25 cellular contexts compared by ENCODE assay signal in the genomic region with DNA sequence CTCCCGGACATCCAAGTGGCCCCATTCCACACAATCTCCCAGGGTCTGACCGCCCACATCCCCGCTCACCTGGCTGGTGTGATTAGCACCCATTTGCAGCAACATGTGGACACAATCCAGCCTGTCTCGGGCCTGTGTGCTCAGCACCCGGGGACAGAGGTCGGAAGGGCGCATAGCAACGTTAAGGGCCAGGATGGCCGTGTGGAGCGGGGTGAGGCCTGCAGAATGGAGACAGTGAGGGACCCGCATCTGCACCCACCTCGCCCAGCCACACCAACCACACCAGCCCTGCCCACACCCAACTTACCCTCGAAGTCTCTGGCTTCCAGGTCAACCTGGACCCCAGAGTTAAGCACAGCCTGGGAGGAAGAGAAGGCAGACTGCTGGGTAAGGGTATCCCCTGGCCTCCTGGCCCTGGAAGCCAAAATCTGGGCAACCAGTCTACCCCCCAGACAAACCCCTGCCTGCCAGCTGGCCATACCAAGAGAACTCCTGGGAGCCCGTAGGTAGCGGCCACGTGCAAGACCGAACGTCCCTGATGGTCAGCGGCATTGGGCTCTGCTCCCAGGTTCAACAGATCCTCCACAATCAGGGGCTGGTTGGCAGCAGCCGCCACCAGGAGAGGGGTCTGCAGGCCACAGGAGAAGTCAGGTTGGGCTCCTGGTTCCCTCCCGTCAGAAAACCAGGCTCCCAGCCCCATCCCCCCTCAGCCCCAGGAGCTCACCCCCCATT. TPM values are rescaled to one million over a fixed set of nuclear protein-coding genes. Genes with fewer than 3 reads are reported as not detected.
DNase-seq lines count a peak whose midpoint lies in the region; ATAC-seq lines count a peak whose summit lies in the region.
"Had no signal": no experiment of that assay in that cellular context is flagged by ENCODE, and none has a peak within 500 bp of the region (broad histone marks: within the 10 kb centered on the region; RNA-seq: fewer than 3 reads in every experiment).

No MANE protein-coding gene starts in this region.

- H3K27ac Mint-ChIP-seq in activated CD4-positive, alpha-beta memory T cell treated with anti-CD3 and anti-CD28 coated beads, Interleukin-2, amount 10 ng/mL, durations not matched to agents 7 days and 5 days = no peak overlapping the region
- H3K27ac Mint-ChIP-seq in memory B cell = peak overlapping the region; percentile 98
- H3K27ac Mint-ChIP-seq in stimulated activated naive CD8-positive, alpha-beta T cell treated with anti-CD3 and anti-CD28 coated beads, Interleukin-15, amount 100 ng/mL, for 72 hours = peak overlapping the region in 1 of 2 donors; percentile 6
- H3K27ac Mint-ChIP-seq: HFFc6, neural progenitor cell had no signal

- no peaks in the 10 kb centered on the region for H3K9me3 Mint-ChIP-seq in activated T-cell treated with anti-CD3 and anti-CD28 coated beads, Interleukin-2, amount 50 U/mL, for 4 hours
- no peaks in the 10 kb centered on the region for H3K9me3 Mint-ChIP-seq in activated CD4-positive, alpha-beta memory T cell treated with anti-CD3 and anti-CD28 coated beads, Interleukin-2, amount 10 ng/mL, durations not matched to agents 7 days and 5 days
- H3K9me3 Mint-ChIP-seq in memory B cell = no peaks in the 10 kb centered on the region
- no peaks in the 10 kb centered on the region for H3K9me3 Mint-ChIP-seq in stimulated activated naive CD8-positive, alpha-beta T cell treated with anti-CD3 and anti-CD28 coated beads, Interleukin-15, amount 100 ng/mL, for 72 hours
- H3K9me3 Mint-ChIP-seq: HFFc6, immature natural killer cell, neural progenitor cell had no signal

- no peak for DNase-seq in activated T-cell treated with anti-CD3 and anti-CD28 coated beads, Interleukin-2, amount 50 U/mL, for 4 hours
- no peak for DNase-seq in activated T-cell treated with anti-CD3 and anti-CD28 coated beads, Interleukin-2, amount 50 U/mL, for 48 hours
- no peak for DNase-seq in activated CD4-positive, alpha-beta memory T cell treated with anti-CD3 and anti-CD28 coated beads, Interleukin-2, amount 10 ng/mL, durations not matched to agents 7 days and 5 days
- DNase-seq in memory B cell (ENCODE audit: low spot score in 2 of 2) (peak in 1 of 2 donors; percentile 37), SKM-1 (lab: John Stamatoyannopoulos, UW; ENCODE audit: unreplicated experiment) (no peak), kidney glomerular epithelial cell (lab: John Stamatoyannopoulos, UW) (no peak)
- no peak for DNase-seq in stimulated activated naive CD8-positive, alpha-beta T cell treated with anti-CD3 and anti-CD28 coated beads, Interleukin-15, amount 100 ng/mL, for 72 hours
- DNase-seq in stimulated activated CD4-positive, alpha-beta T cell treated with anti-CD3 and anti-CD28 coated beads, Interleukin-2, amount 100 ng/mL, for 48 hours = no peak
- DNase-seq: activated CD4-positive, alpha-beta T cell treated with anti-CD3 and anti-CD28 coated beads for 48 hours; body of pancreas; effector CD8-positive, alpha-beta T cell; foreskin keratinocyte; HFFc6; immature natural killer cell; midbrain; NCI-H187; NCI-H2227 treated with DMSO at 0.1 percent for 48 hours; NCI-H82; stimulated activated CD4-positive, alpha-beta T cell treated with anti-CD3 and anti-CD28 coated beads, Interleukin-2, amount 100 ng/mL, for 24 hours; stimulated activated naive CD4-positive, alpha-beta T cell treated with Interleukin-2 at 50 U/mL for 16 hours had no signal

- H3K4me1 Mint-ChIP-seq in activated T-cell treated with anti-CD3 and anti-CD28 coated beads, Interleukin-2, amount 50 U/mL, for 4 hours (ENCODE audit: low read depth) = peaks cover 35% of the 10 kb centered on the region
- H3K4me1 Mint-ChIP-seq in activated CD4-positive, alpha-beta memory T cell treated with anti-CD3 and anti-CD28 coated beads, Interleukin-2, amount 10 ng/mL, durations not matched to agents 7 days and 5 days = peaks cover 30% of the 10 kb centered on the region
- H3K4me1 Mint-ChIP-seq in memory B cell = peaks cover 13% of the 10 kb centered on the region
- peaks cover 61% of the 10 kb centered on the region for H3K4me1 Mint-ChIP-seq in stimulated activated naive CD8-positive, alpha-beta T cell treated with anti-CD3 and anti-CD28 coated beads, Interleukin-15, amount 100 ng/mL, for 72 hours

- CTCF ChIA-PET in activated CD4-positive, alpha-beta memory T cell treated with anti-CD3 and anti-CD28 coated beads, Interleukin-2, amount 10 ng/mL, durations not matched to agents 7 days and 5 days (lab: Charles Lee) = no interaction called here

- POLR2A ChIA-PET in activated CD4-positive, alpha-beta memory T cell treated with anti-CD3 and anti-CD28 coated beads, Interleukin-2, amount 10 ng/mL, durations not matched to agents 7 days and 5 days (lab: Charles Lee) = interaction anchor here (1.1 kb wide), 1 partner anchor 34 kb away, joined by 3 read pairs; no protein-coding TSS in a partner anchor

- H3K36me3 Mint-ChIP-seq in activated T-cell treated with anti-CD3 and anti-CD28 coated beads, Interleukin-2, amount 50 U/mL, for 4 hours (ENCODE audit: insufficient read depth) = peaks cover 24% of the 10 kb centered on the region
- peaks cover 57% of the 10 kb centered on the region for H3K36me3 Mint-ChIP-seq in activated CD4-positive, alpha-beta memory T cell treated with anti-CD3 and anti-CD28 coated beads, Interleukin-2, amount 10 ng/mL, durations not matched to agents 7 days and 5 days (ENCODE audit: low read depth)
- H3K36me3 Mint-ChIP-seq in memory B cell = peaks cover 32% of the 10 kb centered on the region

- H3K4me3 Mint-ChIP-seq in activated T-cell treated with anti-CD3 and anti-CD28 coated beads, Interleukin-2, amount 50 U/mL, for 4 hours = peak overlapping the region; percentile 94
- peak overlapping the region; percentile 8 for H3K4me3 Mint-ChIP-seq in activated CD4-positive, alpha-beta memory T cell treated with anti-CD3 and anti-CD28 coated beads, Interleukin-2, amount 10 ng/mL, durations not matched to agents 7 days and 5 days
- H3K4me3 Mint-ChIP-seq in memory B cell = no peak overlapping the region
- H3K4me3 Mint-ChIP-seq in stimulated activated naive CD8-positive, alpha-beta T cell treated with anti-CD3 and anti-CD28 coated beads, Interleukin-15, amount 100 ng/mL, for 72 hours = peak overlapping the region; percentile 33 to 66
- H3K4me3 Mint-ChIP-seq: HFFc6 had no signal

- no peaks in the 10 kb centered on the region for H3K27me3 Mint-ChIP-seq in activated T-cell treated with anti-CD3 and anti-CD28 coated beads, Interleukin-2, amount 50 U/mL, for 4 hours (ENCODE audit: low read depth)
- no peaks in the 10 kb centered on the region for H3K27me3 Mint-ChIP-seq in activated CD4-positive, alpha-beta memory T cell treated with anti-CD3 and anti-CD28 coated beads, Interleukin-2, amount 10 ng/mL, durations not matched to agents 7 days and 5 days
- H3K27me3 Mint-ChIP-seq in memory B cell = no peaks in the 10 kb centered on the region
- no peaks in the 10 kb centered on the region for H3K27me3 Mint-ChIP-seq in stimulated activated naive CD8-positive, alpha-beta T cell treated with anti-CD3 and anti-CD28 coated beads, Interleukin-15, amount 100 ng/mL, for 72 hours

- no peak for ATAC-seq in activated T-cell treated with anti-CD3 and anti-CD28 coated beads, Interleukin-2, amount 50 U/mL, for 4 hours
- no peak for ATAC-seq in memory B cell (ENCODE audit: low read depth)
- no peak for ATAC-seq in stimulated activated naive CD8-positive, alpha-beta T cell treated with anti-CD3 and anti-CD28 coated beads, Interleukin-15, amount 100 ng/mL, for 72 hours
- ATAC-seq: body of pancreas, foreskin keratinocyte, left lung, Right ventricle myocardium inferior had no signal

RNA-seq across cellular contexts. Expression of gene NFKBID, which starts 4.3 kb away (rescaled TPM):
- 100 to 1,000 TPM; 138 to 149 (median 142) TPM for total RNA-seq in activated T-cell treated with anti-CD3 and anti-CD28 coated beads, Interleukin-2, amount 50 U/mL, for 4 hours
- total RNA-seq in activated CD4-positive, alpha-beta memory T cell treated with anti-CD3 and anti-CD28 coated beads, Interleukin-2, amount 10 ng/mL, durations not matched to agents 7 days and 5 days = 10 to 100 TPM; 36.3 to 40.3 TPM

RNA-seq across cellular contexts. Expression of gene HCST, which starts 6.3 kb away (rescaled TPM):
- total RNA-seq in activated T-cell treated with anti-CD3 and anti-CD28 coated beads, Interleukin-2, amount 50 U/mL, for 4 hours = 10 to 100 TPM; 22.6 to 37.1 (median 24.0) TPM
- total RNA-seq in activated CD4-positive, alpha-beta memory T cell treated with anti-CD3 and anti-CD28 coated beads, Interleukin-2, amount 10 ng/mL, durations not matched to agents 7 days and 5 days = 100 to 1,000 TPM; 204 to 218 TPM
- total RNA-seq: LHCN-M2, pulmonary artery endothelial cell had no signal

RNA-seq across cellular contexts. Expression of gene TYROBP, which starts 12.0 kb away (rescaled TPM):
- under 1 TPM in 2 of 3 donors, not detected in 1; 0.52 to 0.69 TPM for total RNA-seq in activated T-cell treated with anti-CD3 and anti-CD28 coated beads, Interleukin-2, amount 50 U/mL, for 4 hours
- 1 to 10 TPM in 1 of 2 experiments, under 1 TPM in 1; 0.58 to 1.1 TPM for total RNA-seq in activated CD4-positive, alpha-beta memory T cell treated with anti-CD3 and anti-CD28 coated beads, Interleukin-2, amount 10 ng/mL, durations not matched to agents 7 days and 5 days
- total RNA-seq: foreskin keratinocyte, HFFc6, LHCN-M2, pulmonary artery endothelial cell had no signal

RNA-seq across cellular contexts. Expression of gene APLP1, which starts 27.7 kb away (rescaled TPM):
- total RNA-seq in activated T-cell treated with anti-CD3 and anti-CD28 coated beads, Interleukin-2, amount 50 U/mL, for 4 hours = under 1 TPM in 2 of 3 donors, not detected in 1; 0.24 to 0.34 TPM
- 1 to 10 TPM in 1 of 2 experiments, under 1 TPM in 1; 0.76 to 1.1 TPM for total RNA-seq in activated CD4-positive, alpha-beta memory T cell treated with anti-CD3 and anti-CD28 coated beads, Interleukin-2, amount 10 ng/mL, durations not matched to agents 7 days and 5 days

RNA-seq across cellular contexts. Expression of gene KIRREL2, which starts 39.4 kb away (rescaled TPM):
- total RNA-seq in activated T-cell treated with anti-CD3 and anti-CD28 coated beads, Interleukin-2, amount 50 U/mL, for 4 hours = under 1 TPM; 0.24 to 0.92 (median 0.86) TPM
- total RNA-seq in activated CD4-positive, alpha-beta memory T cell treated with anti-CD3 and anti-CD28 coated beads, Interleukin-2, amount 10 ng/mL, durations not matched to agents 7 days and 5 days = under 1 TPM; 0.55 to 0.58 TPM
- total RNA-seq: LHCN-M2, pulmonary artery endothelial cell, Right ventricle myocardium inferior had no signal

Comparison
In these comparisons a context has a peak if more than half of its experiments do, and no peak if none do; other contexts are left out.
1. RNA of gene HCST, which starts 6.3 kb away (total RNA-seq): 204 to 218 TPM in activated CD4-positive, alpha-beta memory T cell treated with anti-CD3 and anti-CD28 coated beads, Interleukin-2, amount 10 ng/mL, durations not matched to agents 7 days and 5 days; 22.6 to 37.1 TPM in activated T-cell treated with anti-CD3 and anti-CD28 coated beads, Interleukin-2, amount 50 U/mL, for 4 hours; every median in the first group is over 4 times any median in the second.